19 cellular contexts compared by ENCODE assay signal in genomic region chr11:8293171-8293570, GRCh38. TPM values are rescaled to one million over a fixed set of nuclear protein-coding genes. Genes with fewer than 3 reads are reported as not detected.
DNase-seq lines count a peak whose midpoint lies in the region; ATAC-seq lines count a peak whose summit lies in the region.
"Had no signal": no experiment of that assay in that cellular context is flagged by ENCODE, and none has a peak within 500 bp of the region (broad histone marks: within the 10 kb centered on the region; RNA-seq: fewer than 3 reads in every experiment).

No MANE protein-coding gene starts in this region.

- no peak overlapping the region for H2BK12ac ChIP-seq in neuronal stem cell (ENCODE audit: low read length)

- no peak overlapping the region for H3K4me3 Mint-ChIP-seq in activated CD4-positive, alpha-beta memory T cell treated with anti-CD3 and anti-CD28 coated beads, Interleukin-2, amount 10 ng/mL, durations not matched to agents 7 days and 5 days
- no peak overlapping the region for H3K4me3 Mint-ChIP-seq in activated CD4-positive, alpha-beta memory T cell treated with anti-CD3 and anti-CD28 coated beads for 36 hours
- H3K4me3 Mint-ChIP-seq in activated naive CD4-positive, alpha-beta T cell treated with anti-CD3 and anti-CD28 coated beads for 36 hours: no peak overlapping the region
- H3K4me3 Mint-ChIP-seq: CD4-positive, alpha-beta T cell; GM23338 had no signal

- H4K8ac ChIP-seq in neuronal stem cell (ENCODE audit: low read depth, low read length): no peak overlapping the region

- H3K4me3 ChIP-seq in H7 (ENCODE audit: insufficient read depth, low read depth, low read length) (no peak overlapping the region), neuronal stem cell (ENCODE audit: low read length in 2 of 2) (no peak overlapping the region)
- H3K4me3 ChIP-seq: A549, GM23338 had no signal

- no peak overlapping the region for H3K27ac Mint-ChIP-seq in activated CD4-positive, alpha-beta memory T cell treated with anti-CD3 and anti-CD28 coated beads, Interleukin-2, amount 10 ng/mL, durations not matched to agents 7 days and 5 days
- H3K27ac Mint-ChIP-seq in activated CD4-positive, alpha-beta memory T cell treated with anti-CD3 and anti-CD28 coated beads for 36 hours: no peak overlapping the region
- H3K27ac Mint-ChIP-seq in activated naive CD4-positive, alpha-beta T cell treated with anti-CD3 and anti-CD28 coated beads for 36 hours: no peak overlapping the region
- H3K27ac Mint-ChIP-seq: CD4-positive, alpha-beta T cell; GM23338 had no signal

- no peaks in the 10 kb centered on the region for H3K36me3 Mint-ChIP-seq in activated CD4-positive, alpha-beta memory T cell treated with anti-CD3 and anti-CD28 coated beads, Interleukin-2, amount 10 ng/mL, durations not matched to agents 7 days and 5 days (ENCODE audit: low read depth)
- no peaks in the 10 kb centered on the region for H3K36me3 Mint-ChIP-seq in activated CD4-positive, alpha-beta memory T cell treated with anti-CD3 and anti-CD28 coated beads for 36 hours
- H3K36me3 Mint-ChIP-seq in activated naive CD4-positive, alpha-beta T cell treated with anti-CD3 and anti-CD28 coated beads for 36 hours (ENCODE audit: low read depth): no peaks in the 10 kb centered on the region

- no peak overlapping the region for H2BK15ac ChIP-seq in neuronal stem cell (ENCODE audit: low read length)

- no peaks in the 10 kb centered on the region for H3K79me1 ChIP-seq in neuronal stem cell (ENCODE audit: low read depth, low read length)

- H3K18ac ChIP-seq in neuronal stem cell (ENCODE audit: low read length): no peak overlapping the region

- CTCF ChIA-PET in activated CD4-positive, alpha-beta memory T cell treated with anti-CD3 and anti-CD28 coated beads, Interleukin-2, amount 10 ng/mL, durations not matched to agents 7 days and 5 days (lab: Charles Lee): no interaction called here
- CTCF ChIA-PET in activated CD4-positive, alpha-beta memory T cell treated with anti-CD3 and anti-CD28 coated beads for 36 hours (lab: Charles Lee): no interaction called here
- CTCF ChIA-PET in activated naive CD4-positive, alpha-beta T cell treated with anti-CD3 and anti-CD28 coated beads for 36 hours (lab: Charles Lee): no interaction called here

- intact Hi-C loops in activated CD4-positive, alpha-beta memory T cell treated with anti-CD3 and anti-CD28 coated beads for 36 hours (cut with micrococcal nuclease): no loop called here
- intact Hi-C loops in activated naive CD4-positive, alpha-beta T cell treated with anti-CD3 and anti-CD28 coated beads for 36 hours (cut with micrococcal nuclease): no loop called here

- POLR2A ChIA-PET in activated CD4-positive, alpha-beta memory T cell treated with anti-CD3 and anti-CD28 coated beads, Interleukin-2, amount 10 ng/mL, durations not matched to agents 7 days and 5 days (lab: Charles Lee): no interaction called here
- POLR2A ChIA-PET in activated CD4-positive, alpha-beta memory T cell treated with anti-CD3 and anti-CD28 coated beads for 36 hours (lab: Charles Lee): no interaction called here

- no peak overlapping the region for H3K4ac ChIP-seq in neuronal stem cell (ENCODE audit: low read length)

- peaks cover 2% of the 10 kb centered on the region for H3K27me3 Mint-ChIP-seq in activated CD4-positive, alpha-beta memory T cell treated with anti-CD3 and anti-CD28 coated beads, Interleukin-2, amount 10 ng/mL, durations not matched to agents 7 days and 5 days
- peaks cover 2% of the 10 kb centered on the region for H3K27me3 Mint-ChIP-seq in activated CD4-positive, alpha-beta memory T cell treated with anti-CD3 and anti-CD28 coated beads for 36 hours
- H3K27me3 Mint-ChIP-seq in activated naive CD4-positive, alpha-beta T cell treated with anti-CD3 and anti-CD28 coated beads for 36 hours (ENCODE audit: low read depth): peaks cover 4% of the 10 kb centered on the region
- H3K27me3 Mint-ChIP-seq: CD4-positive, alpha-beta T cell had no signal

- no peak overlapping the region for H3K23ac ChIP-seq in neuronal stem cell (ENCODE audit: low read depth, low read length, poor library complexity)

- ATAC-seq in HG02798 (IDR thresholded peaks at IDR 0.05; ENCODE audit: poor library complexity, unreplicated experiment): no peak
- ATAC-seq: A549, GM23338 had no signal

- H2BK5ac ChIP-seq in neuronal stem cell (ENCODE audit: low read length): peak overlapping the region; percentile 62

- H4K91ac ChIP-seq in neuronal stem cell (ENCODE audit: low read depth, low read length, poor library complexity): no peak overlapping the region

- H3K36me3 ChIP-seq in H7 (replicated peaks; ENCODE audit: control insufficient read depth, insufficient read depth, low read length): no peaks in the 10 kb centered on the region
- no peaks in the 10 kb centered on the region for H3K36me3 ChIP-seq in neuronal stem cell (replicated peaks in 1 of 2; ENCODE audit: control insufficient read depth in 2 of 2, insufficient read depth in 2 of 2, low read length in 2 of 2)

- no peak overlapping the region for H3K14ac ChIP-seq in neuronal stem cell (ENCODE audit: low read length)

- no peaks in the 10 kb centered on the region for H3K9me3 Mint-ChIP-seq in activated CD4-positive, alpha-beta memory T cell treated with anti-CD3 and anti-CD28 coated beads, Interleukin-2, amount 10 ng/mL, durations not matched to agents 7 days and 5 days
- no peaks in the 10 kb centered on the region for H3K9me3 Mint-ChIP-seq in activated CD4-positive, alpha-beta memory T cell treated with anti-CD3 and anti-CD28 coated beads for 36 hours
- H3K9me3 Mint-ChIP-seq in activated naive CD4-positive, alpha-beta T cell treated with anti-CD3 and anti-CD28 coated beads for 36 hours: no peaks in the 10 kb centered on the region
- H3K9me3 Mint-ChIP-seq: CD4-positive, alpha-beta T cell; GM23338 had no signal

- H3K27ac ChIP-seq in neuronal stem cell (replicated peaks; ENCODE audit: low read length): no peak overlapping the region
- H3K27ac ChIP-seq: 22Rv1, A549, C4-2B, HL-60 had no signal

- H2AFZ ChIP-seq in neuronal stem cell (ENCODE audit: low read length): no peak overlapping the region
- H2AFZ ChIP-seq: GM23338 had no signal

- no peaks in the 10 kb centered on the region for H3K27me3 ChIP-seq in H7 (ENCODE audit: control insufficient read depth, insufficient read depth, low read length)
- H3K27me3 ChIP-seq in neuronal stem cell (ENCODE audit: control insufficient read depth in 3 of 3, insufficient read depth in 3 of 3, low read depth in 1 of 3, low read length in 3 of 3): peaks cover 0 to 17% (median 0%) of the 10 kb centered on the region in 3 experiments

- H3K4me1 Mint-ChIP-seq in activated CD4-positive, alpha-beta memory T cell treated with anti-CD3 and anti-CD28 coated beads, Interleukin-2, amount 10 ng/mL, durations not matched to agents 7 days and 5 days: no peaks in the 10 kb centered on the region
- no peaks in the 10 kb centered on the region for H3K4me1 Mint-ChIP-seq in activated CD4-positive, alpha-beta memory T cell treated with anti-CD3 and anti-CD28 coated beads for 36 hours (ENCODE audit: low read depth)
- H3K4me1 Mint-ChIP-seq in activated naive CD4-positive, alpha-beta T cell treated with anti-CD3 and anti-CD28 coated beads for 36 hours (ENCODE audit: low read depth): no peaks in the 10 kb centered on the region

- no peak overlapping the region for H2BK120ac ChIP-seq in neuronal stem cell (ENCODE audit: low read depth, low read length)

- H3K9ac ChIP-seq in neuronal stem cell (ENCODE audit: low read depth, low read length, poor library complexity): no peak overlapping the region

- DNase-seq in activated CD4-positive, alpha-beta memory T cell treated with anti-CD3 and anti-CD28 coated beads, Interleukin-2, amount 10 ng/mL, durations not matched to agents 7 days and 5 days: peak; percentile 13
- DNase-seq in activated CD4-positive, alpha-beta memory T cell treated with anti-CD3 and anti-CD28 coated beads for 36 hours: no peak
- DNase-seq in H7: peak; percentile 15
- peak; percentile 40 for DNase-seq in islet precursor cell
- no peak for DNase-seq in neuronal stem cell (ENCODE audit: low spot score)
- DNase-seq in activated naive CD4-positive, alpha-beta T cell treated with anti-CD3 and anti-CD28 coated beads for 36 hours: no peak
- no peak for DNase-seq in NCI-H146 (lab: John Stamatoyannopoulos, UW)
- DNase-seq: AML-193; Caco-2; CD4-positive, alpha-beta T cell; GDM1; IMR-90 had no signal

- no peak overlapping the region for H2AK5ac ChIP-seq in neuronal stem cell (ENCODE audit: low read depth, low read length)

- no peaks in the 10 kb centered on the region for H3K9me3 ChIP-seq in neuronal stem cell (replicated peaks in 1 of 2; ENCODE audit: control insufficient read depth in 2 of 2, insufficient read depth in 1 of 2, low read depth in 1 of 2, low read length in 2 of 2)
- H3K9me3 ChIP-seq: A549, Caco-2 had no signal

- WGBS in neuronal stem cell (ENCODE audit: extremely low coverage in 2 of 2, insufficient read length in 2 of 2, insufficient replicate concordance in 1 of 2), 2 donors: no CpG with 5 or more reads among the region's 7 CpGs

- peaks cover 12 to 18% of the 10 kb centered on the region in 2 donors for H3K4me1 ChIP-seq in neuronal stem cell (ENCODE audit: control insufficient read depth in 2 of 2, insufficient read depth in 1 of 2, low read depth in 1 of 2, low read length in 2 of 2)
- H3K4me1 ChIP-seq: A549, Caco-2 had no signal

- H3K4me2 ChIP-seq in neuronal stem cell (ENCODE audit: insufficient read depth, low read length, poor library complexity, severe bottlenecking): no peak overlapping the region
- H3K4me2 ChIP-seq: A549, GM23338 had no signal

RNA-seq across cellular contexts. Expression of gene LMO1, which starts 29.5 kb away (rescaled TPM):
- not detected for total RNA-seq in activated CD4-positive, alpha-beta memory T cell treated with anti-CD3 and anti-CD28 coated beads, Interleukin-2, amount 10 ng/mL, durations not matched to agents 7 days and 5 days
- not detected for total RNA-seq in activated CD4-positive, alpha-beta memory T cell treated with anti-CD3 and anti-CD28 coated beads for 36 hours
- 0.22 and 0.94 TPM in 2 replicates for total RNA-seq in H7 (2014; rRNA removed; shearing (Covaris generic))
- 9.9 TPM for polyA plus RNA-seq in neuronal stem cell (2013, experiment 1 of 2)
- polyA plus RNA-seq in neuronal stem cell (2013, experiment 2 of 2): 9.4 TPM
- total RNA-seq in activated naive CD4-positive, alpha-beta T cell treated with anti-CD3 and anti-CD28 coated beads for 36 hours: not detected
- total RNA-seq: Caco-2; CD4-positive, alpha-beta T cell; GM23338; IMR-90 had no signal
- polyA plus RNA-seq: BJ, IMR-90 had no signal

Comparison
In these comparisons a context has a peak if more than half of its experiments do, and no peak if none do; other contexts are left out.
1. DNase-seq: peak in activated CD4-positive, alpha-beta memory T cell treated with anti-CD3 and anti-CD28 coated beads, Interleukin-2, amount 10 ng/mL, durations not matched to agents 7 days and 5 days (single experiment), H7 (single experiment) and islet precursor cell (single experiment); none in activated CD4-positive, alpha-beta memory T cell treated with anti-CD3 and anti-CD28 coated beads for 36 hours (single experiment), neuronal stem cell (single experiment), activated naive CD4-positive, alpha-beta T cell treated with anti-CD3 and anti-CD28 coated beads for 36 hours (single experiment) and NCI-H146 (single experiment).